ENCODE assay signal across 13 cellular contexts in genomic region chr12:116420476-116420875, GRCh38.
"Had no signal": no experiment of that assay in that cellular context is flagged by ENCODE, and none has a peak within 500 bp of the region (broad histone marks: within the 10 kb centered on the region; RNA-seq: fewer than 3 reads in every experiment).

No MANE protein-coding gene starts in this region.

- H3K4me3 ChIP-seq: coronary artery, gastrocnemius medialis, left lung, pancreas had no signal

- H3K27ac Mint-ChIP-seq: activated naive CD4-positive, alpha-beta T cell treated with anti-CD3 and anti-CD28 coated beads, Interleukin-2, amount 10 ng/mL, durations not matched to agents 7 days and 5 days; activated T-helper 2 cell treated with anti-CD3 and anti-CD28 coated beads, Interferon-gamma antibody, Interleukin-2, Interleukin-4, amounts not matched to agents 10 μg/mL and 5 μg/mL and 100 μg/mL, durations not matched to agents 14 hours and 24 hours and 36 hours; nephron progenitor cell had no signal

- H3K36me3 ChIP-seq: gastrocnemius medialis, left lung, pancreas had no signal

- H3K9me3 ChIP-seq: pancreas had no signal

- H3K27me3 Mint-ChIP-seq: activated naive CD4-positive, alpha-beta T cell treated with anti-CD3 and anti-CD28 coated beads, Interleukin-2, amount 10 ng/mL, durations not matched to agents 7 days and 5 days had no signal

- H3K36me3 Mint-ChIP-seq: activated naive CD4-positive, alpha-beta T cell treated with anti-CD3 and anti-CD28 coated beads, Interleukin-2, amount 10 ng/mL, durations not matched to agents 7 days and 5 days had no signal

- DNase-seq: activated CD4-positive, alpha-beta T cell treated with anti-CD3 and anti-CD28 coated beads, Interleukin-2, amount 50 U/mL, for 1 hour; activated naive CD4-positive, alpha-beta T cell treated with anti-CD3 and anti-CD28 coated beads, Interleukin-2, amount 10 ng/mL, durations not matched to agents 7 days and 5 days; activated T-cell treated with anti-CD3 and anti-CD28 coated beads for 4 hours; effector CD8-positive, alpha-beta T cell; gastrocnemius medialis; islet precursor cell; left lung; nephron progenitor cell; pancreas; stimulated activated CD4-positive, alpha-beta T cell treated with anti-CD3 and anti-CD28 coated beads, Interleukin-2, amount 100 ng/mL, for 48 hours; stimulated activated naive CD8-positive, alpha-beta T cell treated with anti-CD3 and anti-CD28 coated beads, Interleukin-15, Interleukin-2, amounts not matched to agents 100 U/mL and 50 U/mL, for 24 hours had no signal

- H3K4me1 Mint-ChIP-seq: activated naive CD4-positive, alpha-beta T cell treated with anti-CD3 and anti-CD28 coated beads, Interleukin-2, amount 10 ng/mL, durations not matched to agents 7 days and 5 days had no signal

- H3K27me3 ChIP-seq: gastrocnemius medialis, left lung, pancreas had no signal

- H3K4me3 Mint-ChIP-seq: activated naive CD4-positive, alpha-beta T cell treated with anti-CD3 and anti-CD28 coated beads, Interleukin-2, amount 10 ng/mL, durations not matched to agents 7 days and 5 days; nephron progenitor cell had no signal

- H3K27ac ChIP-seq: coronary artery, gastrocnemius medialis, left lung, pancreas had no signal

- H3K4me1 ChIP-seq: gastrocnemius medialis, left lung, pancreas had no signal
